Comparison of ENCODE assay signal across 13 cellular contexts in the genomic region with DNA sequence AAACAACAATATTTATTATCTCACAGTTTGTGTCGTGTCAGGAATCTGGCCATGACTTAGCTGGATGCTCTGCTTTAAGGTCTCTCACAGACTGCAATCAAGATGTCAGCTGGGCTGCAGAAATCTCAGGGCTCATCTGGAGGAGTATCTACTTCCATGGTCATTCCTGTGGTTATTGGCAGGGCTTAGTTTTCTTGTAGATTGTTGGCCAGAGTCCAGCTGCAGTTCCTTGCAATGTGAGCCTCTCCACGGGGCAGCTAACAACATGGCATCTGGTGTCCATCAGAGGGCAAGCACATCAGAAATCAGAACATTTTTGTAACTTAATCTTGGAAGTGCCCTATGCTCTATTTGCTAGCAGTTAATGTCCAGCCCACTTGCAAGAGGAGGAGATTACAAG. TPM values are rescaled to one million over a fixed set of nuclear protein-coding genes. Genes with fewer than 3 reads are reported as not detected.
DNase-seq lines count a peak whose midpoint lies in the region; ATAC-seq lines count a peak whose summit lies in the region.
"Had no signal": no experiment of that assay in that cellular context is flagged by ENCODE, and none has a peak within 500 bp of the region (broad histone marks: within the 10 kb centered on the region; RNA-seq: fewer than 3 reads in every experiment).

No MANE protein-coding gene starts in this region.

- no peak for ATAC-seq in natural killer cell treated with Interleukin-12 subunit alpha and Interleukin-12 subunit beta and Interleukin-15 and Interleukin-18, amount 100 ng/mL, for 72 hours
- no peak for ATAC-seq in HG03460 (IDR thresholded peaks at IDR 0.05; ENCODE audit: unreplicated experiment)
- ATAC-seq: esophagus mucosa; stimulated activated naive CD8-positive, alpha-beta T cell treated with anti-CD3 and anti-CD28 coated beads, Interleukin-15, Interleukin-2, amounts not matched to agents 100 U/mL and 50 U/mL, for 24 hours had no signal

- no peak overlapping the region for H3K27ac Mint-ChIP-seq in natural killer cell treated with Interleukin-12 subunit alpha and Interleukin-12 subunit beta and Interleukin-15 and Interleukin-18, amount 100 ng/mL, for 72 hours

- in situ Hi-C loops in ACHN (cut with HindIII; ENCODE audit: low pct_ligation_motif_present, low pct_unique_long_range_greater_than_20kb, low sequenced_read_pairs): no loop called here

- no peak overlapping the region for H3K4me3 Mint-ChIP-seq in natural killer cell treated with Interleukin-12 subunit alpha and Interleukin-12 subunit beta and Interleukin-15 and Interleukin-18, amount 100 ng/mL, for 72 hours

- no peaks in the 10 kb centered on the region for H3K36me3 Mint-ChIP-seq in natural killer cell treated with Interleukin-12 subunit alpha and Interleukin-12 subunit beta and Interleukin-15 and Interleukin-18, amount 100 ng/mL, for 72 hours

- H3K27me3 Mint-ChIP-seq in natural killer cell treated with Interleukin-12 subunit alpha and Interleukin-12 subunit beta and Interleukin-15 and Interleukin-18, amount 100 ng/mL, for 72 hours: peaks cover 24 to 54% of the 10 kb centered on the region in 2 donors

- H3K4me1 Mint-ChIP-seq in natural killer cell treated with Interleukin-12 subunit alpha and Interleukin-12 subunit beta and Interleukin-15 and Interleukin-18, amount 100 ng/mL, for 72 hours (ENCODE audit: low read depth in 2 of 2): no peaks in the 10 kb centered on the region

- peak; percentile 20 for DNase-seq in ACHN
- DNase-seq in HK-2 (ENCODE audit: unreplicated experiment): peak; percentile 1
- peak; percentile 4 for DNase-seq in UCSD-AML1 (lab: John Stamatoyannopoulos, UW; ENCODE audit: unreplicated experiment)
- DNase-seq in glomerular visceral epithelial cell (ENCODE audit: extremely low spot score): peak; percentile 77
- no peak for DNase-seq in C1 segment of cervical spinal cord (lab: John Stamatoyannopoulos, UW)
- no peak for DNase-seq in NCI-H1436 (lab: John Stamatoyannopoulos, UW)
- DNase-seq in natural killer cell treated with Interleukin-12 subunit alpha and Interleukin-12 subunit beta and Interleukin-15 and Interleukin-18, amount 100 ng/mL, for 72 hours (ENCODE audit: low spot score): no peak
- DNase-seq: H7; kidney; occipital lobe; stimulated activated naive CD8-positive, alpha-beta T cell treated with anti-CD3 and anti-CD28 coated beads, Interleukin-15, Interleukin-2, amounts not matched to agents 100 U/mL and 50 U/mL, for 24 hours had no signal

- no peaks in the 10 kb centered on the region for H3K9me3 Mint-ChIP-seq in natural killer cell treated with Interleukin-12 subunit alpha and Interleukin-12 subunit beta and Interleukin-15 and Interleukin-18, amount 100 ng/mL, for 72 hours

RNA-seq across cellular contexts. Expression of gene TDRD3, which starts 45.7 kb away (rescaled TPM):
- total RNA-seq in natural killer cell treated with Interleukin-12 subunit alpha and Interleukin-12 subunit beta and Interleukin-15 and Interleukin-18, amount 100 ng/mL, for 72 hours: 10 to 100 TPM; 12.6 to 17.4 TPM

Comparison
In these comparisons a context has a peak if more than half of its experiments do, and no peak if none do; other contexts are left out.
1. DNase-seq: peak in ACHN (single experiment), HK-2 (single experiment), UCSD-AML1 (single experiment) and glomerular visceral epithelial cell (single experiment); none in C1 segment of cervical spinal cord (0 of 14), NCI-H1436 (single experiment) and natural killer cell treated with Interleukin-12 subunit alpha and Interleukin-12 subunit beta and Interleukin-15 and Interleukin-18, amount 100 ng/mL, for 72 hours (single experiment).